In the genomic region with DNA sequence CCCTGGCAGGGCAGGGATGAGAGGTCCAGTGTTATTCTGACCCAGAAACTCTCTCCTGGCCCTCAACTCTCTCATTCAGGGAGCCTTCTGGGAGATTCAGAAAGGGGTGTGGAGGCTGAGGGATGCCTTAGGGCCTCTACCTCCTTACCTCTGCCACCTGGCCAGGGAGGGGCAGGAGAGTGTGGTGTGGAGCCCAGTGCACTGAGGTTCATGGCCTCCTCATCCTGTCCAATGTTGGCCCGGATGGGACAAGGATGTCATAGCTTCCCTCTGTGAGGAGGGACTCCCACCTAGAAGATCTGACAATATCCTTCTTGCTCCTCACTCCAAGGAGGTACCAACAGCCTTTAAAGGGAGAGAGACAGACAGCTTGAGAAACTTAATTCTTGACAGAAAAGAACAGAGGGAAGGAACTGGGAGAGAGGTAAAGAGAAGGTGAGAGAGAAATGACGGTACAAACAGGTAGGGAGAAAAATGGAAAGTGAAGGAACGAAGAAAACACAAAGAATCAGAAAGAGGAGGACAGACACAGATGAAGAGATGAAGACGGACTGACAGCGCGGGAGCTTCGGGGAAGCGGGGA, we compare ENCODE assay signal across 8 cellular contexts. TPM values are rescaled to one million over a fixed set of nuclear protein-coding genes. Genes with fewer than 3 reads are reported as not detected.
DNase-seq lines count a peak whose midpoint lies in the region; ATAC-seq and TF ChIP-seq lines count a peak whose summit lies in the region.

No MANE protein-coding gene starts in this region.

- H3K27me3 ChIP-seq in BE2C: no peaks in the 10 kb centered on the region

- peak; percentile 25 for ATAC-seq in HG02885 (IDR thresholded peaks at IDR 0.05; ENCODE audit: poor library complexity, unreplicated experiment)
- ATAC-seq in GM18907 (IDR thresholded peaks at IDR 0.05; ENCODE audit: unreplicated experiment): no peak
- ATAC-seq in HG02798 (IDR thresholded peaks at IDR 0.05; ENCODE audit: poor library complexity, unreplicated experiment): no peak

- H3K9me3 ChIP-seq in BE2C: no peaks in the 10 kb centered on the region

- H3K36me3 ChIP-seq in BE2C: no peaks in the 10 kb centered on the region

- H3K4me1 ChIP-seq in BE2C: no peaks in the 10 kb centered on the region

- intact Hi-C loops in dendritic cell treated with granulocyte-macrophage colony-stimulating factor and Interleukin-4, amounts not matched to agents 40 ng/mL and 50 ng/mL, for 4 days (cut with micrococcal nuclease): no loop called here

- H3K4me3 ChIP-seq in BE2C (ENCODE audit: low read depth, low read length): peak overlapping the region; percentile 66

- DNase-seq in BE2C (no peak), NCI-H187 treated with DMSO at 0.1 percent for 48 hours (lab: John Stamatoyannopoulos, UW) (no peak), GOT3 (lab: John Stamatoyannopoulos, UW) (no peak)

- H3K36me3 Mint-ChIP-seq in dendritic cell treated with granulocyte-macrophage colony-stimulating factor and Interleukin-4, amounts not matched to agents 40 ng/mL and 50 ng/mL, for 4 days (ENCODE audit: low read depth): no peaks in the 10 kb centered on the region
- H3K36me3 Mint-ChIP-seq in nephron (ENCODE audit: low read depth): peaks cover 20% of the 10 kb centered on the region

- no peaks in the 10 kb centered on the region for H3K9me3 Mint-ChIP-seq in dendritic cell treated with granulocyte-macrophage colony-stimulating factor and Interleukin-4, amounts not matched to agents 40 ng/mL and 50 ng/mL, for 4 days
- no peaks in the 10 kb centered on the region for H3K9me3 Mint-ChIP-seq in nephron

- peak overlapping the region; percentile 68 for H3K4me3 Mint-ChIP-seq in dendritic cell treated with granulocyte-macrophage colony-stimulating factor and Interleukin-4, amounts not matched to agents 40 ng/mL and 50 ng/mL, for 4 days
- H3K4me3 Mint-ChIP-seq in nephron: peak overlapping the region; percentile 95 to 96 (median 96)

- peaks cover 30% of the 10 kb centered on the region for H3K4me1 Mint-ChIP-seq in dendritic cell treated with granulocyte-macrophage colony-stimulating factor and Interleukin-4, amounts not matched to agents 40 ng/mL and 50 ng/mL, for 4 days (ENCODE audit: low read depth)
- peaks cover 43% of the 10 kb centered on the region for H3K4me1 Mint-ChIP-seq in nephron

- H3K27me3 Mint-ChIP-seq in dendritic cell treated with granulocyte-macrophage colony-stimulating factor and Interleukin-4, amounts not matched to agents 40 ng/mL and 50 ng/mL, for 4 days: peaks cover 23% of the 10 kb centered on the region
- peaks cover 12% of the 10 kb centered on the region for H3K27me3 Mint-ChIP-seq in nephron (ENCODE audit: low read depth)

- H3K27ac Mint-ChIP-seq in dendritic cell treated with granulocyte-macrophage colony-stimulating factor and Interleukin-4, amounts not matched to agents 40 ng/mL and 50 ng/mL, for 4 days: peak overlapping the region; percentile 0
- peak overlapping the region; percentile 85 to 96 (median 96) for H3K27ac Mint-ChIP-seq in nephron

- TF ChIP-seq CTCF in BE2C (IDR thresholded peaks at IDR 0.05; ENCODE audit: low read depth, low read length) (no peak), nephron (IDR thresholded peaks at IDR 0.05; ENCODE audit: unreplicated experiment in 3 of 3) (no peak)

RNA-seq across cellular contexts. Expression of gene BEND5, which starts 0.8 kb away (rescaled TPM):
- polyA plus RNA-seq in BE2C (2012; ENCODE audit: insufficient read depth, insufficient read length, low read depth): 6.9 TPM
